ENCODE assay signal across 14 cellular contexts in genomic region chr2:180222642-180223041, GRCh38.
DNase-seq lines count a peak whose midpoint lies in the region; ATAC-seq and TF ChIP-seq lines count a peak whose summit lies in the region.
"Had no signal": no experiment of that assay in that cellular context is flagged by ENCODE, and none has a peak within 500 bp of the region (broad histone marks: within the 10 kb centered on the region; RNA-seq: fewer than 3 reads in every experiment).

No MANE protein-coding gene starts in this region.

- H3K4me3 Mint-ChIP-seq in effector memory CD8-positive, alpha-beta T cell, result no peak overlapping the region
- H3K4me3 Mint-ChIP-seq: activated CD4-positive, alpha-beta memory T cell treated with anti-CD3 and anti-CD28 coated beads for 36 hours had no signal

- H3K36me3 Mint-ChIP-seq in effector memory CD8-positive, alpha-beta T cell (ENCODE audit: insufficient read depth), result no peaks in the 10 kb centered on the region
- H3K36me3 Mint-ChIP-seq: activated CD4-positive, alpha-beta memory T cell treated with anti-CD3 and anti-CD28 coated beads for 36 hours had no signal

- DNase-seq in AG09319 (ENCODE audit: extremely low read depth, low read depth) (peak; percentile 72), MV-4-11 (lab: John Stamatoyannopoulos, UW) (peak; percentile 20), cerebellum (ENCODE audit: low spot score) (peak; percentile 35), middle frontal gyrus (ENCODE audit: extremely low spot score, low spot score) (peak; percentile 49), WERI-Rb-1 (no peak)
- no peak for DNase-seq in effector memory CD8-positive, alpha-beta T cell
- DNase-seq: activated CD4-positive, alpha-beta memory T cell treated with anti-CD3 and anti-CD28 coated beads for 36 hours; esophagus squamous epithelium; NCI-H146; stimulated activated CD4-positive, alpha-beta T cell treated with anti-CD3 and anti-CD28 coated beads, Interleukin-2, amount 100 ng/mL, for 24 hours; substantia nigra had no signal

- H3K9me3 ChIP-seq in WERI-Rb-1 (ENCODE audit: severe bottlenecking), result no peaks in the 10 kb centered on the region

- TF ChIP-seq CTCF in AG09319 (IDR thresholded peaks at IDR 0.05; ENCODE audit: low read depth, low read length) (no peak), WERI-Rb-1 (IDR thresholded peaks at IDR 0.05; ENCODE audit: low read depth, low read length) (no peak)

- no peaks in the 10 kb centered on the region for H3K4me1 Mint-ChIP-seq in effector memory CD8-positive, alpha-beta T cell (ENCODE audit: low read depth in 2 of 2)

- no peak for ATAC-seq in effector memory CD8-positive, alpha-beta T cell (replicated peaks)
- ATAC-seq in HG02885 (IDR thresholded peaks at IDR 0.05; ENCODE audit: poor library complexity, unreplicated experiment) (no peak), HG03457 (IDR thresholded peaks at IDR 0.05; ENCODE audit: unreplicated experiment) (no peak)

- H3K9me3 Mint-ChIP-seq in effector memory CD8-positive, alpha-beta T cell, result no peaks in the 10 kb centered on the region

- H3K27ac ChIP-seq in WERI-Rb-1, result no peak overlapping the region
- H3K27ac ChIP-seq: esophagus squamous epithelium, SK-N-MC had no signal

- H3K27me3 ChIP-seq in WERI-Rb-1 (ENCODE audit: insufficient read depth, low read depth, severe bottlenecking), result no peaks in the 10 kb centered on the region
- H3K27me3 ChIP-seq: esophagus squamous epithelium had no signal

- H3K27ac Mint-ChIP-seq in effector memory CD8-positive, alpha-beta T cell, result no peak overlapping the region
- H3K27ac Mint-ChIP-seq: activated CD4-positive, alpha-beta memory T cell treated with anti-CD3 and anti-CD28 coated beads for 36 hours had no signal

- no peaks in the 10 kb centered on the region for H3K36me3 ChIP-seq in WERI-Rb-1
- H3K36me3 ChIP-seq: esophagus squamous epithelium had no signal

- no peak overlapping the region for H3K4me3 ChIP-seq in WERI-Rb-1 (ENCODE audit: low read depth, low read length)
- H3K4me3 ChIP-seq: SK-N-MC had no signal

- H3K27me3 Mint-ChIP-seq in effector memory CD8-positive, alpha-beta T cell, result no peaks in the 10 kb centered on the region
- H3K27me3 Mint-ChIP-seq: activated CD4-positive, alpha-beta memory T cell treated with anti-CD3 and anti-CD28 coated beads for 36 hours had no signal

Comparison
In these comparisons a context has a peak if more than half of its experiments do, and no peak if none do; other contexts are left out.
1. DNase-seq: peak in AG09319 (single experiment), MV-4-11 (single experiment), cerebellum (single experiment) and middle frontal gyrus (single experiment); none in effector memory CD8-positive, alpha-beta T cell (0 of 3) and WERI-Rb-1 (single experiment).